In genomic region chr9:120878188-120879130, GRCh38 we compare ENCODE assay signal across 8 cellular contexts. TPM values are rescaled to one million over a fixed set of nuclear protein-coding genes. Genes with fewer than 3 reads are reported as not detected.
DNase-seq lines count a peak whose midpoint lies in the region; ATAC-seq, FAIRE-seq and TF ChIP-seq lines count a peak whose summit lies in the region.

No MANE protein-coding gene starts in this region.

- no peak for FAIRE-seq in endothelial cell of umbilical vein (lab: Jason Lieb, UNC)

- DNase-seq in activated naive CD4-positive, alpha-beta T cell treated with anti-CD3 and anti-CD28 coated beads, Interleukin-2, amount 50 U/mL, for 16 hours, result no peak
- DNase-seq in Panc1 (ENCODE audit: low read depth, low spot score) (no peak), endothelial cell of umbilical vein (ENCODE audit: low read depth, low spot score) (no peak), MG63 (no peak)

- no peaks in the 10 kb centered on the region for H3K9me3 Mint-ChIP-seq in activated naive CD4-positive, alpha-beta T cell treated with anti-CD3 and anti-CD28 coated beads, Interleukin-2, amount 50 U/mL, for 24 hours

- H3K4me3 ChIP-seq in Panc1 (ENCODE audit: low read depth in 2 of 2, low read length in 2 of 2) (peak overlapping the region in 1 of 2 experiments; percentile 63; a peak in 1 of 4 replicates), endothelial cell of umbilical vein (replicated peaks in 1 of 3; ENCODE audit: insufficient read depth in 1 of 3, low read depth in 1 of 3, low read length in 3 of 3) (peak overlapping the region in 1 of 3 experiments; percentile 75), MG63 (no peak overlapping the region)

- in situ Hi-C loops in Panc1 (cut with HindIII; ENCODE audit: low pct_unique_long_range_greater_than_20kb, low sequenced_read_pairs), result no loop called here

- H3K79me2 ChIP-seq in endothelial cell of umbilical vein (ENCODE audit: control insufficient read depth, insufficient read depth, low read length), result peaks cover 20% of the 10 kb centered on the region

- no peaks in the 10 kb centered on the region for H3K27me3 ChIP-seq in Panc1 (ENCODE audit: control insufficient read depth, insufficient read depth, low read length)
- no peaks in the 10 kb centered on the region for H3K27me3 ChIP-seq in endothelial cell of umbilical vein (ENCODE audit: control insufficient read depth in 2 of 2, insufficient read depth in 2 of 2, low read length in 2 of 2)
- no peaks in the 10 kb centered on the region for H3K27me3 ChIP-seq in MG63

- H3K27ac Mint-ChIP-seq in activated naive CD4-positive, alpha-beta T cell treated with anti-CD3 and anti-CD28 coated beads, Interleukin-2, amount 50 U/mL, for 24 hours, result peak overlapping the region; percentile 96

- no peaks in the 10 kb centered on the region for H3K9me3 ChIP-seq in Panc1 (ENCODE audit: control insufficient read depth, insufficient read depth, low read depth, low read length)
- H3K9me3 ChIP-seq in endothelial cell of umbilical vein (replicated peaks; ENCODE audit: control insufficient read depth, insufficient read depth, low read length), result no peaks in the 10 kb centered on the region
- H3K9me3 ChIP-seq in MG63, result no peaks in the 10 kb centered on the region

- TF ChIP-seq CTCF in Panc1 (IDR thresholded peaks at IDR 0.05) (no peak), endothelial cell of umbilical vein (IDR thresholded peaks at IDR 0.05; ENCODE audit: extremely low read depth in 1 of 2, insufficient read depth in 1 of 2, low read depth in 1 of 2, low read length in 2 of 2) (no peak)

- H3K4me1 ChIP-seq in Panc1 (ENCODE audit: control insufficient read depth, insufficient read depth, low read length), result peaks cover 36% of the 10 kb centered on the region
- peaks cover 26% of the 10 kb centered on the region for H3K4me1 ChIP-seq in endothelial cell of umbilical vein (ENCODE audit: control insufficient read depth, extremely low read depth, insufficient read depth, low read length)

- H3K36me3 ChIP-seq in Panc1 (ENCODE audit: control insufficient read depth, insufficient read depth, low read length) (no peaks in the 10 kb centered on the region; the same call in 1 of the 2 replicates), endothelial cell of umbilical vein (ENCODE audit: control insufficient read depth in 2 of 2, extremely low read depth in 1 of 2, insufficient read depth in 2 of 2, low read length in 2 of 2) (peaks cover 0 to 4% of the 10 kb centered on the region in 2 experiments), MG63 (peaks cover 21% of the 10 kb centered on the region)

- peaks cover 9% of the 10 kb centered on the region for H3K36me3 Mint-ChIP-seq in activated naive CD4-positive, alpha-beta T cell treated with anti-CD3 and anti-CD28 coated beads, Interleukin-2, amount 50 U/mL, for 24 hours

- no peak for ATAC-seq in Panc1
- no peak for ATAC-seq in GM21717 (IDR thresholded peaks at IDR 0.05; ENCODE audit: unreplicated experiment)
- ATAC-seq in HG02763 (IDR thresholded peaks at IDR 0.05; ENCODE audit: unreplicated experiment), result no peak

- H2AFZ ChIP-seq in endothelial cell of umbilical vein (ENCODE audit: low read depth, low read length), result no peak overlapping the region

- H4K20me1 ChIP-seq in endothelial cell of umbilical vein (replicated peaks; ENCODE audit: control insufficient read depth, extremely low read depth, insufficient read depth, low read length), result no peaks in the 10 kb centered on the region

- POLR2A ChIA-PET in Panc1 (lab: Charles Lee), result no interaction called here
- POLR2A ChIA-PET in endothelial cell of umbilical vein (lab: Charles Lee), result no interaction called here

- H3K4me2 ChIP-seq in endothelial cell of umbilical vein (ENCODE audit: insufficient read depth, low read length), result peak overlapping the region; percentile 96

- peak overlapping the region; percentile 91 for H3K27ac ChIP-seq in Panc1 (ENCODE audit: low read length)
- no peak overlapping the region for H3K27ac ChIP-seq in endothelial cell of umbilical vein (ENCODE audit: insufficient read depth, low read depth, low read length)
- peak overlapping the region; percentile 95 for H3K27ac ChIP-seq in temporal lobe (ENCODE audit: low read depth, low read length)

- no peaks in the 10 kb centered on the region for H3K9me1 ChIP-seq in endothelial cell of umbilical vein (replicated peaks; ENCODE audit: control insufficient read depth, extremely low read depth, insufficient read depth, low read length)

- intact Hi-C loops in Panc1 (cut with micrococcal nuclease; ENCODE audit: unreplicated experiment), result loop anchor here (5.0 kb wide), 1 partner anchor 49 kb away; the partner anchor contains the start of gene TRAF1
- intact Hi-C loops in endothelial cell of umbilical vein (cut with micrococcal nuclease), result loop anchor here (5.0 kb wide), 1 partner anchor 104 kb away; no protein-coding TSS in a partner anchor

- H3K4me3 Mint-ChIP-seq in activated naive CD4-positive, alpha-beta T cell treated with anti-CD3 and anti-CD28 coated beads, Interleukin-2, amount 50 U/mL, for 24 hours, result peak overlapping the region; percentile 88

- no peak overlapping the region for H3K9ac ChIP-seq in endothelial cell of umbilical vein (replicated peaks; ENCODE audit: extremely low read depth, insufficient read depth, low read length)

- no peak for TF ChIP-seq POLR2A in endothelial cell of umbilical vein (IDR thresholded peaks at IDR 0.05; ENCODE audit: low read depth, low read length)

- no peaks in the 10 kb centered on the region for H3K27me3 Mint-ChIP-seq in activated naive CD4-positive, alpha-beta T cell treated with anti-CD3 and anti-CD28 coated beads, Interleukin-2, amount 50 U/mL, for 24 hours

- peaks cover 81% of the 10 kb centered on the region for H3K4me1 Mint-ChIP-seq in activated naive CD4-positive, alpha-beta T cell treated with anti-CD3 and anti-CD28 coated beads, Interleukin-2, amount 50 U/mL, for 24 hours

- TSS peak; percentile 91 for BruUV-seq in Panc1 (replicated peaks; lab: Mats Ljungman, UMichigan)
- BruUV-seq in endothelial cell of umbilical vein (replicated peaks; lab: Mats Ljungman, UMichigan), result no TSS peak

- CTCF ChIA-PET in Panc1 (lab: Charles Lee) (no interaction called here), endothelial cell of umbilical vein (lab: Charles Lee) (interaction anchor here (1.7 to 2.3 kb wide), 3 partner anchors 58 to 103 kb away, joined by 4 to 8 read pairs (median 7); no protein-coding TSS in a partner anchor)

- dilution Hi-C loops in endothelial cell of umbilical vein (cut with MboI; ENCODE audit: extremely low pct_ligation_motif_present, low sequenced_read_pairs), result no loop called here

TF ChIP-seq in endothelial cell of umbilical vein, 7 proteins besides CTCF, POLR2A, EP300 and RAD21:
- TF ChIP-seq JUN (IDR thresholded peaks at IDR 0.05; ENCODE audit: borderline replicate concordance, insufficient read depth, insufficient read length, low read depth) (no peak), POLR2AphosphoS5 (IDR thresholded peaks at IDR 0.05; ENCODE audit: insufficient read depth, low read depth, low read length) (peak; percentile 16)

RNA-seq across cellular contexts. Expression of gene PHF19, which starts 1.5 kb away (rescaled TPM):
- total RNA-seq in Panc1 (2021; ENCODE audit: unreplicated experiment) (91.1 TPM), endothelial cell of umbilical vein (138 and 153 TPM in 2 replicates), temporal lobe (3.9 TPM)
- 56.2 TPM for polyA plus RNA-seq in Panc1 (2012; ENCODE audit: insufficient read length)
- polyA plus RNA-seq in endothelial cell of umbilical vein, result 101 and 102 TPM in 2 replicates
- polyA plus RNA-seq in endothelial cell of umbilical vein (2011; cell fraction: cytosol; rRNA removed), result 103 and 119 TPM in 2 replicates
- 121 and 131 TPM in 2 replicates for polyA plus RNA-seq in endothelial cell of umbilical vein (2011; cell fraction: nucleus; rRNA removed)
- polyA plus RNA-seq in endothelial cell of umbilical vein (2012), result 83.6 and 113 TPM in 2 replicates
- 87.7 and 89.1 TPM in 2 replicates for polyA minus RNA-seq in endothelial cell of umbilical vein
- polyA minus RNA-seq in endothelial cell of umbilical vein (2011; cell fraction: cytosol; rRNA and poly(A)+ RNA removed), result 67.3 TPM
- polyA minus RNA-seq in endothelial cell of umbilical vein (2011; cell fraction: nucleus; rRNA and poly(A)+ RNA removed), result 53.8 and 54.3 TPM in 2 replicates
- total RNA-seq in MG63 (2014; rRNA removed; shearing (Covaris generic); ENCODE audit: low replicate concordance), result 51.5 and 76.6 TPM in 2 replicates

RNA-seq across cellular contexts. Expression of gene PSMD5, which starts 35.7 kb away (rescaled TPM):
- 53.0 TPM for total RNA-seq in Panc1 (2021; ENCODE audit: unreplicated experiment)
- polyA plus RNA-seq in Panc1 (2012; ENCODE audit: insufficient read length), result 42.9 TPM
- total RNA-seq in endothelial cell of umbilical vein, result 62.2 and 70.2 TPM in 2 replicates
- polyA plus RNA-seq in endothelial cell of umbilical vein, result 15.9 and 20.4 TPM in 2 replicates
- polyA plus RNA-seq in endothelial cell of umbilical vein (2011; cell fraction: cytosol; rRNA removed), result 24.0 and 25.7 TPM in 2 replicates
- 18.3 and 30.9 TPM in 2 replicates for polyA plus RNA-seq in endothelial cell of umbilical vein (2011; cell fraction: nucleus; rRNA removed)
- polyA plus RNA-seq in endothelial cell of umbilical vein (2012), result 40.2 and 52.5 TPM in 2 replicates
- polyA minus RNA-seq in endothelial cell of umbilical vein, result 25.2 and 32.3 TPM in 2 replicates
- 33.8 TPM for polyA minus RNA-seq in endothelial cell of umbilical vein (2011; cell fraction: cytosol; rRNA and poly(A)+ RNA removed)
- 16.3 and 21.7 TPM in 2 replicates for polyA minus RNA-seq in endothelial cell of umbilical vein (2011; cell fraction: nucleus; rRNA and poly(A)+ RNA removed)
- 22.9 TPM for total RNA-seq in temporal lobe
- 20.4 and 29.1 TPM in 2 replicates for total RNA-seq in MG63 (2014; rRNA removed; shearing (Covaris generic); ENCODE audit: low replicate concordance)

RNA-seq across cellular contexts. Expression of gene TRAF1, which starts 48.1 kb away (rescaled TPM):
- total RNA-seq in Panc1 (2021; ENCODE audit: unreplicated experiment) (4.7 TPM), endothelial cell of umbilical vein (1.4 and 2.0 TPM in 2 replicates), temporal lobe (2.0 TPM)
- 3.7 TPM for polyA plus RNA-seq in Panc1 (2012; ENCODE audit: insufficient read length)
- polyA plus RNA-seq in endothelial cell of umbilical vein, result 2.6 and 2.8 TPM in 2 replicates
- 1.3 and 2.2 TPM in 2 replicates for polyA plus RNA-seq in endothelial cell of umbilical vein (2011; cell fraction: cytosol; rRNA removed)
- 9.0 and 10.0 TPM in 2 replicates for polyA plus RNA-seq in endothelial cell of umbilical vein (2011; cell fraction: nucleus; rRNA removed)
- 3.1 and 6.9 TPM in 2 replicates for polyA plus RNA-seq in endothelial cell of umbilical vein (2012)
- 2.3 and 2.6 TPM in 2 replicates for polyA minus RNA-seq in endothelial cell of umbilical vein
- 0.31 TPM for polyA minus RNA-seq in endothelial cell of umbilical vein (2011; cell fraction: cytosol; rRNA and poly(A)+ RNA removed)
- polyA minus RNA-seq in endothelial cell of umbilical vein (2011; cell fraction: nucleus; rRNA and poly(A)+ RNA removed), result 3.0 TPM in 2 replicates
- 0.67 and 0.79 TPM in 2 replicates for total RNA-seq in MG63 (2014; rRNA removed; shearing (Covaris generic); ENCODE audit: low replicate concordance)

Comparison
In these comparisons a context has a peak if more than half of its experiments do, and no peak if none do; other contexts are left out.
1. RNA of gene PHF19, which starts 1.5 kb away (total RNA-seq): 138 to 153 TPM in endothelial cell of umbilical vein, 91.1 TPM in Panc1 (single experiment) and 51.5 to 76.6 TPM in MG63; 3.9 TPM in temporal lobe (single experiment); every median in the first group is over 10 times any median in the second.